Comparison of ENCODE assay signal across 22 cellular contexts in genomic region chr12:102421801-102422583, GRCh38. TPM values are rescaled to one million over a fixed set of nuclear protein-coding genes. Genes with fewer than 3 reads are reported as not detected.
DNase-seq lines count a peak whose midpoint lies in the region; ATAC-seq, FAIRE-seq and TF ChIP-seq lines count a peak whose summit lies in the region.
"Had no signal": no experiment of that assay in that cellular context is flagged by ENCODE, and none has a peak within 500 bp of the region (broad histone marks: within the 10 kb centered on the region; RNA-seq: fewer than 3 reads in every experiment).

No MANE protein-coding gene starts in this region.

- H3K27me3 Mint-ChIP-seq in activated CD4-positive, alpha-beta T cell treated with anti-CD3 and anti-CD28 coated beads, Interleukin-2, amount 10 ng/mL, durations not matched to agents 7 days and 5 days: no peaks in the 10 kb centered on the region
- peaks cover 10% of the 10 kb centered on the region for H3K27me3 Mint-ChIP-seq in T-helper 1 cell treated with Interleukin-12 subunit alpha and Interleukin-12 subunit beta and Interleukin-4 antibody, amounts not matched to agents 30 μg/mL and 1 μg/mL, for 36 hours (ENCODE audit: low read depth)
- H3K27me3 Mint-ChIP-seq: CD4-positive, CD25-positive, alpha-beta regulatory T cell had no signal

- peaks cover 18% of the 10 kb centered on the region for H3K4me1 Mint-ChIP-seq in activated CD4-positive, alpha-beta T cell treated with anti-CD3 and anti-CD28 coated beads, Interleukin-2, amount 10 ng/mL, durations not matched to agents 7 days and 5 days
- H3K4me1 Mint-ChIP-seq in T-helper 1 cell treated with Interleukin-12 subunit alpha and Interleukin-12 subunit beta and Interleukin-4 antibody, amounts not matched to agents 30 μg/mL and 1 μg/mL, for 36 hours (ENCODE audit: low read depth): peaks cover 17% of the 10 kb centered on the region
- H3K4me1 Mint-ChIP-seq: CD4-positive, CD25-positive, alpha-beta regulatory T cell had no signal

- peak overlapping the region; percentile 81 for H3K27ac Mint-ChIP-seq in activated CD4-positive, alpha-beta T cell treated with anti-CD3 and anti-CD28 coated beads, Interleukin-2, amount 10 ng/mL, durations not matched to agents 7 days and 5 days
- peak overlapping the region; percentile 73 for H3K27ac Mint-ChIP-seq in T-helper 1 cell treated with Interleukin-12 subunit alpha and Interleukin-12 subunit beta and Interleukin-4 antibody, amounts not matched to agents 30 μg/mL and 1 μg/mL, for 36 hours
- H3K27ac Mint-ChIP-seq: CD4-positive, CD25-positive, alpha-beta regulatory T cell; dendritic cell treated with granulocyte-macrophage colony-stimulating factor and Interleukin-4, amounts not matched to agents 40 ng/mL and 50 ng/mL, for 4 days had no signal

- peak; percentile 51 for ATAC-seq in GM18858 (IDR thresholded peaks at IDR 0.05; ENCODE audit: unreplicated experiment)
- ATAC-seq in esophagus mucosa: peak; percentile 37
- ATAC-seq: body of pancreas, lower lobe of right lung, sciatic nerve had no signal

- H3K9me3 Mint-ChIP-seq in activated CD4-positive, alpha-beta T cell treated with anti-CD3 and anti-CD28 coated beads, Interleukin-2, amount 10 ng/mL, durations not matched to agents 7 days and 5 days: peaks cover 5% of the 10 kb centered on the region
- H3K9me3 Mint-ChIP-seq in T-helper 1 cell treated with Interleukin-12 subunit alpha and Interleukin-12 subunit beta and Interleukin-4 antibody, amounts not matched to agents 30 μg/mL and 1 μg/mL, for 36 hours: peaks cover 10% of the 10 kb centered on the region
- H3K9me3 Mint-ChIP-seq: dendritic cell treated with granulocyte-macrophage colony-stimulating factor and Interleukin-4, amounts not matched to agents 40 ng/mL and 50 ng/mL, for 4 days had no signal

- POLR2A ChIA-PET in activated CD4-positive, alpha-beta T cell treated with anti-CD3 and anti-CD28 coated beads, Interleukin-2, amount 10 ng/mL, durations not matched to agents 7 days and 5 days (lab: Charles Lee): no interaction called here
- POLR2A ChIA-PET in HEK293T (lab: Yijun Ruan, JAX): no interaction called here

- CTCF ChIA-PET in activated CD4-positive, alpha-beta T cell treated with anti-CD3 and anti-CD28 coated beads, Interleukin-2, amount 10 ng/mL, durations not matched to agents 7 days and 5 days (lab: Charles Lee): interaction anchor here (1.0 to 1.4 kb wide), 4 partner anchors 8 to 121 kb away, joined by 3 to 4 read pairs (median 3); no protein-coding TSS in a partner anchor
- CTCF ChIA-PET in HEK293T (lab: Yijun Ruan, JAX): no interaction called here

- H3K4me3 Mint-ChIP-seq in activated CD4-positive, alpha-beta T cell treated with anti-CD3 and anti-CD28 coated beads, Interleukin-2, amount 10 ng/mL, durations not matched to agents 7 days and 5 days: no peak overlapping the region
- no peak overlapping the region for H3K4me3 Mint-ChIP-seq in T-helper 1 cell treated with Interleukin-12 subunit alpha and Interleukin-12 subunit beta and Interleukin-4 antibody, amounts not matched to agents 30 μg/mL and 1 μg/mL, for 36 hours
- H3K4me3 Mint-ChIP-seq: CD4-positive, CD25-positive, alpha-beta regulatory T cell; dendritic cell treated with granulocyte-macrophage colony-stimulating factor and Interleukin-4, amounts not matched to agents 40 ng/mL and 50 ng/mL, for 4 days had no signal

- DNase-seq in activated CD4-positive, alpha-beta T cell treated with anti-CD3 and anti-CD28 coated beads, Interleukin-2, amount 10 ng/mL, durations not matched to agents 7 days and 5 days: peak; percentile 6
- DNase-seq in activated CD4-positive, alpha-beta T cell treated with anti-CD3 and anti-CD28 coated beads for 48 hours: no peak
- no peak for DNase-seq in frontal cortex (ENCODE audit: low spot score in 2 of 2)
- DNase-seq in hypothalamus (lab: John Stamatoyannopoulos, UW): no peak
- no peak for DNase-seq in HEK293T (ENCODE audit: extremely low spot score)
- DNase-seq: activated naive CD4-positive, alpha-beta T cell treated with anti-CD3 and anti-CD28 coated beads, Interleukin-2, amount 50 U/mL, for 16 hours; body of pancreas; DMS79; glutamatergic neuron; HCEC 1CT; lower lobe of right lung; NCI-H187; NCI-H69; Peyer's patch; uterus had no signal

- no peak for FAIRE-seq in frontal cortex (lab: Jason Lieb, UNC)
- FAIRE-seq: HTR-8/SVneo had no signal

- peaks cover 4% of the 10 kb centered on the region for H3K36me3 Mint-ChIP-seq in activated CD4-positive, alpha-beta T cell treated with anti-CD3 and anti-CD28 coated beads, Interleukin-2, amount 10 ng/mL, durations not matched to agents 7 days and 5 days (ENCODE audit: low read depth)
- H3K36me3 Mint-ChIP-seq in T-helper 1 cell treated with Interleukin-12 subunit alpha and Interleukin-12 subunit beta and Interleukin-4 antibody, amounts not matched to agents 30 μg/mL and 1 μg/mL, for 36 hours (ENCODE audit: low read depth): peaks cover 1% of the 10 kb centered on the region
- H3K36me3 Mint-ChIP-seq: CD4-positive, CD25-positive, alpha-beta regulatory T cell had no signal

TF ChIP-seq in HEK293T, 16 proteins besides CTCF, POLR2A, EP300 and RAD21:
- TF ChIP-seq BHLHE40 (IDR thresholded peaks at IDR 0.05; ENCODE audit: borderline replicate concordance) (no peak), TARDBP (IDR thresholded peaks at IDR 0.05) (no peak), CTBP1 (IDR thresholded peaks at IDR 0.05; ENCODE audit: borderline replicate concordance) (no peak), FOXK2 (IDR thresholded peaks at IDR 0.05) (no peak), NFRKB (IDR thresholded peaks at IDR 0.05) (no peak), FOXM1 (IDR thresholded peaks at IDR 0.05; ENCODE audit: borderline replicate concordance) (no peak), SP1 (IDR thresholded peaks at IDR 0.05) (no peak), ARNT (IDR thresholded peaks at IDR 0.05) (no peak), LEF1 (IDR thresholded peaks at IDR 0.05; ENCODE audit: borderline replicate concordance) (no peak)

RNA-seq across cellular contexts. Expression of gene IGF1, which starts 58.4 kb away (rescaled TPM):
- under 1 TPM; 0.10 to 0.19 TPM for total RNA-seq in activated CD4-positive, alpha-beta T cell treated with anti-CD3 and anti-CD28 coated beads, Interleukin-2, amount 10 ng/mL, durations not matched to agents 7 days and 5 days
- total RNA-seq in esophagus mucosa (1.5 TPM), frontal cortex (2.9 TPM)
- total RNA-seq: CD4-positive, CD25-positive, alpha-beta regulatory T cell had no signal
